ENCODE assay signal across 29 cellular contexts in genomic region chr17:8586766-8587165, GRCh38.
"Had no signal": no experiment of that assay in that cellular context is flagged by ENCODE, and none has a peak within 500 bp of the region (broad histone marks: within the 10 kb centered on the region; RNA-seq: fewer than 3 reads in every experiment).

No MANE protein-coding gene starts in this region.

- H3K4me3 ChIP-seq: K562 had no signal

- H3K27me3 ChIP-seq: brain microvascular endothelial cell had no signal

- H3K27ac Mint-ChIP-seq: activated CD4-positive, alpha-beta memory T cell treated with anti-CD3 and anti-CD28 coated beads, Interleukin-2, amount 10 ng/mL, durations not matched to agents 7 days and 5 days; activated CD8-positive, alpha-beta memory T cell treated with anti-CD3 and anti-CD28 coated beads, Interleukin-2, amount 10 ng/mL, durations not matched to agents 7 days and 5 days; activated naive CD8-positive, alpha-beta T cell; activated naive CD8-positive, alpha-beta T cell treated with anti-CD3 and anti-CD28 coated beads, Interleukin-2, amount 50 U/mL, for 24 hours; T-cell; T-helper 17 cell had no signal

- H3K4me1 Mint-ChIP-seq: activated naive CD4-positive, alpha-beta T cell treated with anti-CD3 and anti-CD28 coated beads, Interleukin-2, amount 10 ng/mL, durations not matched to agents 7 days and 5 days; T-cell; T-helper 17 cell had no signal

- H3K27ac ChIP-seq: brain microvascular endothelial cell, WERI-Rb-1 had no signal

- H3K27me3 Mint-ChIP-seq: activated naive CD4-positive, alpha-beta T cell treated with anti-CD3 and anti-CD28 coated beads, Interleukin-2, amount 10 ng/mL, durations not matched to agents 7 days and 5 days had no signal

- H3K4me3 Mint-ChIP-seq: activated CD4-positive, alpha-beta memory T cell treated with anti-CD3 and anti-CD28 coated beads, Interleukin-2, amount 10 ng/mL, durations not matched to agents 7 days and 5 days; activated CD8-positive, alpha-beta memory T cell treated with anti-CD3 and anti-CD28 coated beads, Interleukin-2, amount 10 ng/mL, durations not matched to agents 7 days and 5 days; activated naive CD4-positive, alpha-beta T cell treated with anti-CD3 and anti-CD28 coated beads, Interleukin-2, amount 10 ng/mL, durations not matched to agents 7 days and 5 days; activated naive CD8-positive, alpha-beta T cell; activated naive CD8-positive, alpha-beta T cell treated with anti-CD3 and anti-CD28 coated beads, Interleukin-2, amount 50 U/mL, for 24 hours; T-cell; T-helper 17 cell had no signal

- ATAC-seq: activated CD8-positive, alpha-beta memory T cell treated with anti-CD3 and anti-CD28 coated beads, Interleukin-2, amount 10 ng/mL, durations not matched to agents 7 days and 5 days; activated naive CD8-positive, alpha-beta T cell treated with anti-CD3 and anti-CD28 coated beads, Interleukin-2, amount 50 U/mL, for 24 hours; K562; Panc1; SK-N-SH treated with all-trans-retinoic acid at 6 μM for 48 hours; T-cell; T-helper 17 cell had no signal

- H3K36me3 Mint-ChIP-seq: activated naive CD4-positive, alpha-beta T cell treated with anti-CD3 and anti-CD28 coated beads, Interleukin-2, amount 10 ng/mL, durations not matched to agents 7 days and 5 days; activated naive CD8-positive, alpha-beta T cell; T-cell had no signal

- H3K9me3 Mint-ChIP-seq: activated CD4-positive, alpha-beta memory T cell treated with anti-CD3 and anti-CD28 coated beads, Interleukin-2, amount 10 ng/mL, durations not matched to agents 7 days and 5 days; activated naive CD4-positive, alpha-beta T cell treated with anti-CD3 and anti-CD28 coated beads, Interleukin-2, amount 10 ng/mL, durations not matched to agents 7 days and 5 days; activated naive CD8-positive, alpha-beta T cell treated with anti-CD3 and anti-CD28 coated beads, Interleukin-2, amount 50 U/mL, for 24 hours; T-cell had no signal

- H3K36me3 ChIP-seq: brain microvascular endothelial cell had no signal

- DNase-seq: activated CD4-positive, alpha-beta memory T cell treated with anti-CD3 and anti-CD28 coated beads, Interleukin-2, amount 10 ng/mL, durations not matched to agents 7 days and 5 days; activated CD4-positive, alpha-beta T cell treated with anti-CD3 and anti-CD28 coated beads for 1 hour; activated CD4-positive, alpha-beta T cell treated with anti-CD3 and anti-CD28 coated beads for 48 hours; activated CD4-positive, CD25-positive, alpha-beta regulatory T cell; activated CD8-positive, alpha-beta memory T cell treated with anti-CD3 and anti-CD28 coated beads for 24 hours; activated CD8-positive, alpha-beta memory T cell treated with anti-CD3 and anti-CD28 coated beads, Interleukin-2, amount 10 ng/mL, durations not matched to agents 7 days and 5 days; activated CD8-positive, alpha-beta memory T cell treated with anti-CD3 and anti-CD28 coated beads, Interleukin-2, amount 50 U/mL, for 48 hours; activated effector memory CD4-positive, alpha-beta T cell treated with Interleukin-2 at 50 U/mL for 16 hours; activated naive CD4-positive, alpha-beta T cell treated with anti-CD3 and anti-CD28 coated beads, Interleukin-2, amount 10 ng/mL, durations not matched to agents 7 days and 5 days; activated naive CD8-positive, alpha-beta T cell treated with anti-CD3 and anti-CD28 coated beads, Interleukin-2, amount 50 U/mL, for 24 hours; activated T-cell treated with anti-CD3 and anti-CD28 coated beads, Interleukin-2, amount 50 U/mL, for 48 hours; anterior cingulate cortex; brain microvascular endothelial cell; NCI-H1105; NCI-H1417 treated with DMSO at 0.1 percent for 48 hours; NCI-H187 treated with DMSO at 0.1 percent for 48 hours; NCI-H2081; NCI-H2171 treated with DMSO at 0.1 percent for 48 hours; NCI-H226; NCI-H446 treated with DMSO at 0.1 percent for 48 hours; NCI-H524 treated with DMSO at 0.1 percent for 48 hours; SHP77 treated with DMSO at 0.1 percent for 48 hours; T-cell; T-helper 17 cell; WERI-Rb-1 had no signal
